In the genomic region with DNA sequence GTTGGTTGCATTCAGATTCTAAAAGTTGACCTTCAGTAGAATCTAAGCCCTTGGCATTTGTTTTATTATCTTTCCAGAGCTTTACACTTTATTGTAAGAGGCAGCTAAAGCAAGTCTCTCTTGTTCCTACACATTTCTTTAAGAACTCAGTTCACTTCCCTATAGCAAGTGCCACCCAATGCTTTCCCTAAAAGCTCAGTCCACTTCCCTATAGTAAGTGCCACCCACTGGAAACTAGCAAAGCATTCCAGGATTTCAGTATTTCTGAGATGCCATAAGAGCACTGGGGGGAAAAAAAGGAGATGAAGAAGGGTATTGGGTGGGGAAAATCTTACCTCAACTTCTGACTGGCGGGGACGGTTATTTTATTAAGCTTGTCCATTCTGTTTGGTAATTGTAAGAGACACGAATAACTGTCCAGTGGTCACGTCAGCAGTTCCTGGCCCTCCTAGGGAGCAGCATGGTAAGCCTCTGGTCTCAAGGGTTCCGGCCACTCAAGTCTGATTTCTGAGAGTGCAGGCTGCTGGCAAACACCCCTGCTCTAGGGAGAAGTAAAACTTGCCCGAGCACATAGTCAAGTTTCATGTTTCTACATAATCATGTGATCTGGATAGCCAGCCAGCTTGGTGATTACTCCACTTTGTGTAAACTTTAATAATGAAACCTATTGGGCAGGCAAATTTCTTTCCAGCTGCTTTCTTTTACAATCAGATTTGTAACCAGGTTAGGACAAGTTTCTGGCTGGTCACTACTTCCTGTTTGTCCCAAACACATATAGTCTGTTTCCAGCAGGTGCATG, we compare ENCODE assay signal across 9 cellular contexts. TPM values are rescaled to one million over a fixed set of nuclear protein-coding genes. Genes with fewer than 3 reads are reported as not detected.
DNase-seq lines count a peak whose midpoint lies in the region; ATAC-seq and TF ChIP-seq lines count a peak whose summit lies in the region.
"Had no signal": no experiment of that assay in that cellular context is flagged by ENCODE, and none has a peak within 500 bp of the region (broad histone marks: within the 10 kb centered on the region; RNA-seq: fewer than 3 reads in every experiment).

A gene (minus strand): TSS at position 553 of the 799 bp plus-strand sequence. CDS start 171 bp downstream, at position 382.

- H3K27me3 ChIP-seq in MG63, result no peaks in the 10 kb centered on the region

- no peaks in the 10 kb centered on the region for H3K36me3 ChIP-seq in MG63
- H3K36me3 ChIP-seq: SJSA1 had no signal

- ATAC-seq in GM21825 (IDR thresholded peaks at IDR 0.05; ENCODE audit: unreplicated experiment), result peak; percentile 64

- peak; percentile 38 for DNase-seq in MG63
- DNase-seq in fibroblast of gingiva (ENCODE audit: low read depth), result peak; percentile 74
- peak; percentile 27 for DNase-seq in putamen (ENCODE audit: low spot score)
- no peak for DNase-seq in NCI-H345 (lab: John Stamatoyannopoulos, UW)
- no peak for DNase-seq in ecto neural progenitor cell (ENCODE audit: low spot score)
- no peak for DNase-seq in HuH-7 (ENCODE audit: low spot score)

- peak; percentile 95 for TF ChIP-seq POLR2A in GM15510 (IDR thresholded peaks at IDR 0.05; ENCODE audit: borderline replicate concordance, extremely low read depth, insufficient read length)

- H3K9me3 ChIP-seq in MG63, result no peaks in the 10 kb centered on the region
- H3K9me3 ChIP-seq: SJSA1 had no signal

- H3K4me3 ChIP-seq in MG63, result no peak within 1 kb of the TSS
- H3K4me3 ChIP-seq: SJSA1 had no signal

RNA-seq across cellular contexts. Expression of the gene that starts here (rescaled TPM):
- not detected in 2 replicates for total RNA-seq in MG63 (2014; rRNA removed; shearing (Covaris generic); ENCODE audit: low replicate concordance)
- total RNA-seq: SJSA1 had no signal

Comparison
In these comparisons a context has a peak if more than half of its experiments do, and no peak if none do; other contexts are left out.
1. Peak in DNase-seq in MG63; RNA of the gene not detected or under 1 TPM.
2. DNase-seq: peak in fibroblast of gingiva (single experiment) and putamen (single experiment); none in NCI-H345 (single experiment), ecto neural progenitor cell (single experiment) and HuH-7 (single experiment).